8 cellular contexts compared by ENCODE assay signal in genomic region chr20:54872440-54872839, GRCh38.
"Had no signal": no experiment of that assay in that cellular context is flagged by ENCODE, and none has a peak within 500 bp of the region (broad histone marks: within the 10 kb centered on the region; RNA-seq: fewer than 3 reads in every experiment).

No MANE protein-coding gene starts in this region.

- ATAC-seq: GM12878 had no signal

- DNase-seq: GDM1, GF-D8 had no signal

- FAIRE-seq: G401.6, GM12878, GM12891, GM12892, GM18507, GM19239 had no signal

- H3K4me3 ChIP-seq: GM12878 had no signal
